ENCODE assay signal across 9 cellular contexts in genomic region chr3:8715757-8716156, GRCh38. TPM values are rescaled to one million over a fixed set of nuclear protein-coding genes. Genes with fewer than 3 reads are reported as not detected.
"Had no signal": no experiment of that assay in that cellular context is flagged by ENCODE, and none has a peak within 500 bp of the region (broad histone marks: within the 10 kb centered on the region; RNA-seq: fewer than 3 reads in every experiment).

No MANE protein-coding gene starts in this region.

RNA-seq across cellular contexts. Expression of gene CAV3, which starts 17.8 kb away (rescaled TPM):
- total RNA-seq: dermis microvascular lymphatic vessel endothelial cell; kidney epithelial cell; lung microvascular endothelial cell; mucosa of gallbladder; naive thymus-derived CD4-positive, alpha-beta T cell; occipital lobe; pulmonary artery endothelial cell; spleen; testis had no signal
